Comparison of ENCODE assay signal across 16 cellular contexts in the genomic region with DNA sequence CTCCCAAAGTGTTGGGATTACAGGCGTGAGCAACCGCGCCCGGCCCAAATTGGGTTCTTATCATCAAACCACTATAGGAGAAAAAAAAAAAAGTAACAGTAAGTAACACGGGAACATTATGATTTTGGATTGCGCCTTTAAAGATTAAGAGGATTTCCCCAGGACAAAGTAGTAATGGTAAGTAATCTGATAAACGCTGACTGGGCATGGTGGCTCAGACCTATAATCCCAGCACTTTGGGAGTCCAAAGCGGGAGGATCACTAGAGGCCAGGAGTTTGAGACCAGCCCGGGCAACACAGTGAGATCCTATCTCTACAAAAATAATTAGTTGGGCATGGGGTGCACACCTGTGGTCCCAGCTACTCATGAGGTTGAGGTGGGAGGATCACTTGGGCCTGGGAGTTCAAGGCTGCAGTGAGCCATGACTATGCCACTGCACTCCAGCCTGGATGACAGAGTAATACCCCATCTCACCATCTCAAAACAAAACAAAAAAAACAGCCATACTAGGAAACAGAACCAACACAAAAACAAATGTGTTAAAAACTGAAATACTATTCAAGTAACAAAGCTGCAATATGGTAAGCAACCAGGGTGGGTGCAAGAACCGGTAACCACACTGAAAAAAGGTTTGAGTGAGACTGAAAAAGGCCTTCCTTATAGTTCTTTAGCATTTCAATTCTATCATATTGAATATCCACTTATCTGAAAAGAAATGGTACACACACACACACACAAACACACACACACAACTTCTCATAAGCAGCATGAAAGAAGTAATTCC. TPM values are rescaled to one million over a fixed set of nuclear protein-coding genes. Genes with fewer than 3 reads are reported as not detected.
DNase-seq lines count a peak whose midpoint lies in the region; ATAC-seq and TF ChIP-seq lines count a peak whose summit lies in the region.
"Had no signal": no experiment of that assay in that cellular context is flagged by ENCODE, and none has a peak within 500 bp of the region (broad histone marks: within the 10 kb centered on the region; RNA-seq: fewer than 3 reads in every experiment).

No MANE protein-coding gene starts in this region.

- H3K27me3 Mint-ChIP-seq in activated T-cell treated with anti-CD3 and anti-CD28 coated beads, Interleukin-2, amount 50 U/mL, for 72 hours (ENCODE audit: low read depth): no peaks in the 10 kb centered on the region
- H3K27me3 Mint-ChIP-seq in WTC11 (ENCODE audit: low read depth): no peaks in the 10 kb centered on the region

- no peak for DNase-seq in activated T-cell treated with anti-CD3 and anti-CD28 coated beads, Interleukin-2, amount 50 U/mL, for 72 hours
- DNase-seq in activated T-cell treated with anti-CD3 and anti-CD28 coated beads, Interleukin-2, amount 50 U/mL, for 48 hours: no peak
- DNase-seq in WTC11 (ENCODE audit: low spot score) (no peak), choroid plexus epithelial cell (ENCODE audit: low read depth) (no peak), NCI-H1092 treated with DMSO at 0.1 percent for 48 hours (lab: John Stamatoyannopoulos, UW) (no peak), NCI-H146 treated with DMSO at 0.1 percent for 48 hours (lab: John Stamatoyannopoulos, UW; ENCODE audit: unreplicated experiment) (no peak)
- DNase-seq in stimulated activated effector memory CD8-positive, alpha-beta T cell treated with anti-CD3 and anti-CD28 coated beads, Interleukin-12 subunit alpha, Interleukin-12 subunit beta, amount 100 ng/mL, for 72 hours (ENCODE audit: low spot score in 2 of 2): no peak
- DNase-seq: activated CD4-positive, alpha-beta T cell treated with anti-CD3 and anti-CD28 coated beads, Interleukin-2, amount 50 U/mL, for 4 hours; effector CD4-positive, alpha-beta T cell; esophagus squamous epithelium; left colon; NCI-H2029 treated with DMSO at 0.1 percent for 48 hours; NCI-H446 had no signal

- H3K9me3 Mint-ChIP-seq in activated T-cell treated with anti-CD3 and anti-CD28 coated beads, Interleukin-2, amount 50 U/mL, for 72 hours: no peaks in the 10 kb centered on the region
- H3K9me3 Mint-ChIP-seq in WTC11: no peaks in the 10 kb centered on the region
- no peaks in the 10 kb centered on the region for H3K9me3 Mint-ChIP-seq in stimulated activated effector memory CD8-positive, alpha-beta T cell treated with anti-CD3 and anti-CD28 coated beads, Interleukin-12 subunit alpha, Interleukin-12 subunit beta, amount 100 ng/mL, for 72 hours
- H3K9me3 Mint-ChIP-seq: mesothelial cell of epicardium, neural progenitor cell had no signal

- CTCF ChIA-PET in WTC11 (lab: Charles Lee): interaction anchor here (0.7 kb wide), 1 partner anchor 257 kb away, joined by 3 read pairs; no protein-coding TSS in a partner anchor

- H3K4me3 ChIP-seq in choroid plexus epithelial cell (ENCODE audit: low read depth, low read length): no peak overlapping the region
- H3K4me3 ChIP-seq: esophagus squamous epithelium, neural progenitor cell had no signal

- H3K4me3 Mint-ChIP-seq in activated T-cell treated with anti-CD3 and anti-CD28 coated beads, Interleukin-2, amount 50 U/mL, for 72 hours: peak overlapping the region in 1 of 2 donors; percentile 71
- no peak overlapping the region for H3K4me3 Mint-ChIP-seq in WTC11
- peak overlapping the region; percentile 41 for H3K4me3 Mint-ChIP-seq in stimulated activated effector memory CD8-positive, alpha-beta T cell treated with anti-CD3 and anti-CD28 coated beads, Interleukin-12 subunit alpha, Interleukin-12 subunit beta, amount 100 ng/mL, for 72 hours
- H3K4me3 Mint-ChIP-seq: mesothelial cell of epicardium, neural progenitor cell had no signal

- no peak for TF ChIP-seq CTCF in WTC11 (IDR thresholded peaks at IDR 0.05)
- TF ChIP-seq CTCF in choroid plexus epithelial cell (conservative IDR thresholded peaks at IDR 0.05; ENCODE audit: low read depth, low read length): peak; percentile 6

- peaks cover 13 to 67% of the 10 kb centered on the region in 2 donors for H3K36me3 Mint-ChIP-seq in activated T-cell treated with anti-CD3 and anti-CD28 coated beads, Interleukin-2, amount 50 U/mL, for 72 hours (ENCODE audit: insufficient read depth in 2 of 2)
- H3K36me3 Mint-ChIP-seq in WTC11: peaks cover 89% of the 10 kb centered on the region
- peaks cover 100% of the 10 kb centered on the region for H3K36me3 Mint-ChIP-seq in stimulated activated effector memory CD8-positive, alpha-beta T cell treated with anti-CD3 and anti-CD28 coated beads, Interleukin-12 subunit alpha, Interleukin-12 subunit beta, amount 100 ng/mL, for 72 hours

- peak overlapping the region; percentile 91 for H3K27ac Mint-ChIP-seq in activated T-cell treated with anti-CD3 and anti-CD28 coated beads, Interleukin-2, amount 50 U/mL, for 72 hours
- peak overlapping the region; percentile 78; the same call in 1 of the 2 replicates for H3K27ac Mint-ChIP-seq in WTC11
- H3K27ac Mint-ChIP-seq in stimulated activated effector memory CD8-positive, alpha-beta T cell treated with anti-CD3 and anti-CD28 coated beads, Interleukin-12 subunit alpha, Interleukin-12 subunit beta, amount 100 ng/mL, for 72 hours: peak overlapping the region; percentile 79
- H3K27ac Mint-ChIP-seq: mesothelial cell of epicardium, neural progenitor cell had no signal

- POLR2A ChIA-PET in WTC11 (lab: Charles Lee): no interaction called here

- ATAC-seq in activated T-cell treated with anti-CD3 and anti-CD28 coated beads, Interleukin-2, amount 50 U/mL, for 72 hours (replicated peaks in 1 of 2): peak; percentile 31 to 69
- ATAC-seq in WTC11: no peak
- peak; percentile 88 for ATAC-seq in stimulated activated effector memory CD8-positive, alpha-beta T cell treated with anti-CD3 and anti-CD28 coated beads, Interleukin-12 subunit alpha, Interleukin-12 subunit beta, amount 100 ng/mL, for 72 hours
- ATAC-seq in HG02973 (IDR thresholded peaks at IDR 0.05; ENCODE audit: unreplicated experiment): no peak
- ATAC-seq: left colon had no signal

- H3K4me1 Mint-ChIP-seq in activated T-cell treated with anti-CD3 and anti-CD28 coated beads, Interleukin-2, amount 50 U/mL, for 72 hours (ENCODE audit: low read depth): peaks cover 71% of the 10 kb centered on the region
- no peaks in the 10 kb centered on the region; the same call in 1 of the 2 replicates for H3K4me1 Mint-ChIP-seq in WTC11
- peaks cover 57% of the 10 kb centered on the region for H3K4me1 Mint-ChIP-seq in stimulated activated effector memory CD8-positive, alpha-beta T cell treated with anti-CD3 and anti-CD28 coated beads, Interleukin-12 subunit alpha, Interleukin-12 subunit beta, amount 100 ng/mL, for 72 hours
- H3K4me1 Mint-ChIP-seq: neural progenitor cell had no signal

TF ChIP-seq in WTC11, 78 proteins besides CTCF, POLR2A, EP300 and RAD21:
- TF ChIP-seq ESRRA (CRISPR knock-in tag; IDR thresholded peaks at IDR 0.05; ENCODE audit: borderline replicate concordance) (no peak), NR1H2 (CRISPR knock-in tag; IDR thresholded peaks at IDR 0.05) (no peak)
- TF ChIP-seq, protein P1, sequence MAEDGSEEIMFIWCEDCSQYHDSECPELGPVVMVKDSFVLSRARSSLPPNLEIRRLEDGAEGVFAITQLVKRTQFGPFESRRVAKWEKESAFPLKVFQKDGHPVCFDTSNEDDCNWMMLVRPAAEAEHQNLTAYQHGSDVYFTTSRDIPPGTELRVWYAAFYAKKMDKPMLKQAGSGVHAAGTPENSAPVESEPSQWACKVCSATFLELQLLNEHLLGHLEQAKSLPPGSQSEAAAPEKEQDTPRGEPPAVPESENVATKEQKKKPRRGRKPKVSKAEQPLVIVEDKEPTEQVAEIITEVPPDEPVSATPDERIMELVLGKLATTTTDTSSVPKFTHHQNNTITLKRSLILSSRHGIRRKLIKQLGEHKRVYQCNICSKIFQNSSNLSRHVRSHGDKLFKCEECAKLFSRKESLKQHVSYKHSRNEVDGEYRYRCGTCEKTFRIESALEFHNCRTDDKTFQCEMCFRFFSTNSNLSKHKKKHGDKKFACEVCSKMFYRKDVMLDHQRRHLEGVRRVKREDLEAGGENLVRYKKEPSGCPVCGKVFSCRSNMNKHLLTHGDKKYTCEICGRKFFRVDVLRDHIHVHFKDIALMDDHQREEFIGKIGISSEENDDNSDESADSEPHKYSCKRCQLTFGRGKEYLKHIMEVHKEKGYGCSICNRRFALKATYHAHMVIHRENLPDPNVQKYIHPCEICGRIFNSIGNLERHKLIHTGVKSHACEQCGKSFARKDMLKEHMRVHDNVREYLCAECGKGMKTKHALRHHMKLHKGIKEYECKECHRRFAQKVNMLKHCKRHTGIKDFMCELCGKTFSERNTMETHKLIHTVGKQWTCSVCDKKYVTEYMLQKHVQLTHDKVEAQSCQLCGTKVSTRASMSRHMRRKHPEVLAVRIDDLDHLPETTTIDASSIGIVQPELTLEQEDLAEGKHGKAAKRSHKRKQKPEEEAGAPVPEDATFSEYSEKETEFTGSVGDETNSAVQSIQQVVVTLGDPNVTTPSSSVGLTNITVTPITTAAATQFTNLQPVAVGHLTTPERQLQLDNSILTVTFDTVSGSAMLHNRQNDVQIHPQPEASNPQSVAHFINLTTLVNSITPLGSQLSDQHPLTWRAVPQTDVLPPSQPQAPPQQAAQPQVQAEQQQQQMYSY (CRISPR knock-in tag; IDR thresholded peaks at IDR 0.05): no peak
- TF ChIP-seq, protein P2, sequence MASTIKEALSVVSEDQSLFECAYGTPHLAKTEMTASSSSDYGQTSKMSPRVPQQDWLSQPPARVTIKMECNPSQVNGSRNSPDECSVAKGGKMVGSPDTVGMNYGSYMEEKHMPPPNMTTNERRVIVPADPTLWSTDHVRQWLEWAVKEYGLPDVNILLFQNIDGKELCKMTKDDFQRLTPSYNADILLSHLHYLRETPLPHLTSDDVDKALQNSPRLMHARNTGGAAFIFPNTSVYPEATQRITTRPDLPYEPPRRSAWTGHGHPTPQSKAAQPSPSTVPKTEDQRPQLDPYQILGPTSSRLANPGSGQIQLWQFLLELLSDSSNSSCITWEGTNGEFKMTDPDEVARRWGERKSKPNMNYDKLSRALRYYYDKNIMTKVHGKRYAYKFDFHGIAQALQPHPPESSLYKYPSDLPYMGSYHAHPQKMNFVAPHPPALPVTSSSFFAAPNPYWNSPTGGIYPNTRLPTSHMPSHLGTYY (CRISPR knock-in tag; IDR thresholded peaks at IDR 0.05): no peak

RNA-seq across cellular contexts. Expression of a gene that starts 8.2 kb away (rescaled TPM):
- total RNA-seq in activated T-cell treated with anti-CD3 and anti-CD28 coated beads, Interleukin-2, amount 50 U/mL, for 72 hours: 100 to 1,000 TPM; 181 to 194 TPM
- 74.3 to 86.4 TPM (median 75.9 TPM) in 3 replicates for total RNA-seq in WTC11 (2021)

RNA-seq across cellular contexts. Expression of a gene that starts 43.8 kb away (rescaled TPM):
- total RNA-seq in activated T-cell treated with anti-CD3 and anti-CD28 coated beads, Interleukin-2, amount 50 U/mL, for 72 hours: 10 to 100 TPM; 26.5 to 26.9 TPM
- 54.0 to 64.0 TPM (median 62.8 TPM) in 3 replicates for total RNA-seq in WTC11 (2021)

RNA-seq across cellular contexts. Expression of a gene that starts 44.0 kb away (rescaled TPM):
- total RNA-seq in activated T-cell treated with anti-CD3 and anti-CD28 coated beads, Interleukin-2, amount 50 U/mL, for 72 hours: 10 to 100 TPM; 58.3 to 62.9 TPM
- 43.5 to 49.1 TPM (median 45.8 TPM) in 3 replicates for total RNA-seq in WTC11 (2021)

Comparison
In these comparisons a context has a peak if more than half of its experiments do, and no peak if none do; other contexts are left out.
1. ATAC-seq: peak in activated T-cell treated with anti-CD3 and anti-CD28 coated beads, Interleukin-2, amount 50 U/mL, for 72 hours (2 of 2) and stimulated activated effector memory CD8-positive, alpha-beta T cell treated with anti-CD3 and anti-CD28 coated beads, Interleukin-12 subunit alpha, Interleukin-12 subunit beta, amount 100 ng/mL, for 72 hours (single experiment); none in WTC11 (single experiment) and HG02973 (single experiment).
2. Peak in every context shown above with its lines, with median percentiles within 50 percentile points of each other: H3K27ac Mint-ChIP-seq.